8 cellular contexts compared by ENCODE assay signal in genomic region chr1:116667577-116668105, GRCh38. TPM values are rescaled to one million over a fixed set of nuclear protein-coding genes. Genes with fewer than 3 reads are reported as not detected.
DNase-seq lines count a peak whose midpoint lies in the region; ATAC-seq and TF ChIP-seq lines count a peak whose summit lies in the region.

IGSF3 (minus strand) TSS chr1:116667733; CDS start chr1:116666326, 1,407 bp downstream.

- H3K36me3 Mint-ChIP-seq in activated CD8-positive, alpha-beta T cell treated with anti-CD3 and anti-CD28 coated beads, Interleukin-2, amount 10 ng/mL, durations not matched to agents 7 days and 5 days (ENCODE audit: low read depth): no peaks in the 10 kb centered on the region
- H3K36me3 Mint-ChIP-seq in stimulated activated naive B cell treated with anti-CD40 and anti-IgM and Interleukin-4, amounts not matched to agents 10 μg/mL and 1 μg/mL and 100 μg/mL, for 72 hours: peaks cover 28 to 29% of the 10 kb centered on the region in 2 donors

- H3K27ac Mint-ChIP-seq in activated CD8-positive, alpha-beta T cell treated with anti-CD3 and anti-CD28 coated beads, Interleukin-2, amount 10 ng/mL, durations not matched to agents 7 days and 5 days: no peak within 1 kb of the TSS
- H3K27ac Mint-ChIP-seq in stimulated activated naive B cell treated with anti-CD40 and anti-IgM and Interleukin-4, amounts not matched to agents 10 μg/mL and 1 μg/mL and 100 μg/mL, for 72 hours: no peak within 1 kb of the TSS

- peaks cover 22% of the 10 kb centered on the region for H3K4me1 Mint-ChIP-seq in activated CD8-positive, alpha-beta T cell treated with anti-CD3 and anti-CD28 coated beads, Interleukin-2, amount 10 ng/mL, durations not matched to agents 7 days and 5 days (ENCODE audit: low read depth)
- H3K4me1 Mint-ChIP-seq in stimulated activated naive B cell treated with anti-CD40 and anti-IgM and Interleukin-4, amounts not matched to agents 10 μg/mL and 1 μg/mL and 100 μg/mL, for 72 hours: peaks cover 26 to 40% of the 10 kb centered on the region in 2 donors

- POLR2A ChIA-PET in HEK293T (lab: Yijun Ruan, JAX): interaction anchor here (1.0 kb wide), 2 partner anchors 93 to 392 kb away, joined by 3 to 4 read pairs; partner anchors contain the start of gene TTF2
- POLR2A ChIA-PET in activated CD8-positive, alpha-beta T cell treated with anti-CD3 and anti-CD28 coated beads, Interleukin-2, amount 10 ng/mL, durations not matched to agents 7 days and 5 days (lab: Charles Lee): no interaction called here

- no peaks in the 10 kb centered on the region for H3K27me3 ChIP-seq in mucosa of stomach (ENCODE audit: control insufficient read depth, insufficient read depth, low read length)

- no peaks in the 10 kb centered on the region for H3K9me3 Mint-ChIP-seq in activated CD8-positive, alpha-beta T cell treated with anti-CD3 and anti-CD28 coated beads, Interleukin-2, amount 10 ng/mL, durations not matched to agents 7 days and 5 days (ENCODE audit: insufficient read depth)
- no peaks in the 10 kb centered on the region for H3K9me3 Mint-ChIP-seq in stimulated activated naive B cell treated with anti-CD40 and anti-IgM and Interleukin-4, amounts not matched to agents 10 μg/mL and 1 μg/mL and 100 μg/mL, for 72 hours

- peaks cover 74% of the 10 kb centered on the region for H3K27me3 Mint-ChIP-seq in activated CD8-positive, alpha-beta T cell treated with anti-CD3 and anti-CD28 coated beads, Interleukin-2, amount 10 ng/mL, durations not matched to agents 7 days and 5 days (ENCODE audit: low read depth)
- H3K27me3 Mint-ChIP-seq in stimulated activated naive B cell treated with anti-CD40 and anti-IgM and Interleukin-4, amounts not matched to agents 10 μg/mL and 1 μg/mL and 100 μg/mL, for 72 hours: peaks cover 51 to 60% of the 10 kb centered on the region in 2 donors

- no peaks in the 10 kb centered on the region for H3K36me3 ChIP-seq in mucosa of stomach (ENCODE audit: control insufficient read depth, insufficient read depth, low read length)

- peak; percentile 89 for ATAC-seq in activated CD8-positive, alpha-beta T cell treated with anti-CD3 and anti-CD28 coated beads, Interleukin-2, amount 10 ng/mL, durations not matched to agents 7 days and 5 days
- peak; percentile 80 to 82 for ATAC-seq in stimulated activated naive B cell treated with anti-CD40 and anti-IgM and Interleukin-4, amounts not matched to agents 10 μg/mL and 1 μg/mL and 100 μg/mL, for 72 hours (replicated peaks)
- ATAC-seq in HG03521 (IDR thresholded peaks at IDR 0.05; ENCODE audit: unreplicated experiment): no peak

- H3K4me1 ChIP-seq in mucosa of stomach (ENCODE audit: control insufficient read depth, insufficient read depth, low read length): peaks cover 21% of the 10 kb centered on the region

- TF ChIP-seq CTCF in epithelial cell of esophagus (IDR thresholded peaks at IDR 0.05; ENCODE audit: insufficient read depth, low read depth, low read length, missing control alignments): no peak

- peak within 1 kb of the TSS; percentile 68 for H3K4me3 Mint-ChIP-seq in activated CD8-positive, alpha-beta T cell treated with anti-CD3 and anti-CD28 coated beads, Interleukin-2, amount 10 ng/mL, durations not matched to agents 7 days and 5 days
- peak within 1 kb of the TSS; percentile 84 to 85 for H3K4me3 Mint-ChIP-seq in stimulated activated naive B cell treated with anti-CD40 and anti-IgM and Interleukin-4, amounts not matched to agents 10 μg/mL and 1 μg/mL and 100 μg/mL, for 72 hours

- CTCF ChIA-PET in HEK293T (lab: Yijun Ruan, JAX): interaction anchor here (0.6 kb wide), 3 partner anchors 9 to 210 kb away, joined by 3 read pairs; no protein-coding TSS in a partner anchor
- CTCF ChIA-PET in activated CD8-positive, alpha-beta T cell treated with anti-CD3 and anti-CD28 coated beads, Interleukin-2, amount 10 ng/mL, durations not matched to agents 7 days and 5 days (lab: Charles Lee): interaction anchor here (2.4 kb wide), 1 partner anchor 72 kb away, joined by 7 read pairs; no protein-coding TSS in a partner anchor

- H3K4me3 ChIP-seq in epithelial cell of esophagus (ENCODE audit: low read length) (peak within 1 kb of the TSS; percentile 78), mucosa of stomach (ENCODE audit: low read length) (peak within 1 kb of the TSS; percentile 27)

- H3K9me3 ChIP-seq in mucosa of stomach (ENCODE audit: control insufficient read depth, low read length): no peaks in the 10 kb centered on the region

- peak; percentile 72 for DNase-seq in D341Med (ENCODE audit: low spot score)
- peak; percentile 88 for DNase-seq in HEK293T (ENCODE audit: extremely low spot score)
- peak; percentile 53 for DNase-seq in NCI-H526 treated with DMSO at 0.1 percent for 48 hours (lab: John Stamatoyannopoulos, UW)
- DNase-seq in activated CD8-positive, alpha-beta T cell treated with anti-CD3 and anti-CD28 coated beads, Interleukin-2, amount 10 ng/mL, durations not matched to agents 7 days and 5 days: peak; percentile 51
- DNase-seq in epithelial cell of esophagus (ENCODE audit: low read depth): peak; percentile 83
- peak; percentile 29 for DNase-seq in stimulated activated naive B cell treated with anti-CD40 and anti-IgM and Interleukin-4, amounts not matched to agents 10 μg/mL and 1 μg/mL and 100 μg/mL, for 72 hours

- peak within 1 kb of the TSS; percentile 69 for H3K9ac ChIP-seq in mucosa of stomach (ENCODE audit: low read length)

TF ChIP-seq in HEK293T, 16 proteins besides CTCF, POLR2A, EP300 and RAD21:
- TF ChIP-seq ELF4 (IDR thresholded peaks at IDR 0.05): no peak
- no peak for TF ChIP-seq HDGF (IDR thresholded peaks at IDR 0.05; ENCODE audit: borderline replicate concordance)
- no peak for TF ChIP-seq CTBP1 (IDR thresholded peaks at IDR 0.05; ENCODE audit: borderline replicate concordance)
- TF ChIP-seq BHLHE40 (IDR thresholded peaks at IDR 0.05; ENCODE audit: borderline replicate concordance): no peak
- TF ChIP-seq TARDBP (IDR thresholded peaks at IDR 0.05): no peak

RNA-seq across cellular contexts. Expression of gene IGSF3, which starts in this region (rescaled TPM):
- total RNA-seq in activated CD8-positive, alpha-beta T cell treated with anti-CD3 and anti-CD28 coated beads, Interleukin-2, amount 10 ng/mL, durations not matched to agents 7 days and 5 days: under 1 TPM; 0.11 to 0.16 TPM

Comparison
In these comparisons a context has a peak if more than half of its experiments do, and no peak if none do; other contexts are left out.
1. Peak in DNase-seq and ATAC-seq in activated CD8-positive, alpha-beta T cell treated with anti-CD3 and anti-CD28 coated beads, Interleukin-2, amount 10 ng/mL, durations not matched to agents 7 days and 5 days; RNA of the gene not detected or under 1 TPM.
2. DNase-seq: peak in every context shown above with its lines; median percentile 88 in HEK293T; 83 in epithelial cell of esophagus; 72 in D341Med; 53 in NCI-H526 treated with DMSO at 0.1 percent for 48 hours; 51 in activated CD8-positive, alpha-beta T cell treated with anti-CD3 and anti-CD28 coated beads, Interleukin-2, amount 10 ng/mL, durations not matched to agents 7 days and 5 days; 29 in stimulated activated naive B cell treated with anti-CD40 and anti-IgM and Interleukin-4, amounts not matched to agents 10 μg/mL and 1 μg/mL and 100 μg/mL, for 72 hours.